24 cellular contexts compared by ENCODE assay signal in the genomic region with DNA sequence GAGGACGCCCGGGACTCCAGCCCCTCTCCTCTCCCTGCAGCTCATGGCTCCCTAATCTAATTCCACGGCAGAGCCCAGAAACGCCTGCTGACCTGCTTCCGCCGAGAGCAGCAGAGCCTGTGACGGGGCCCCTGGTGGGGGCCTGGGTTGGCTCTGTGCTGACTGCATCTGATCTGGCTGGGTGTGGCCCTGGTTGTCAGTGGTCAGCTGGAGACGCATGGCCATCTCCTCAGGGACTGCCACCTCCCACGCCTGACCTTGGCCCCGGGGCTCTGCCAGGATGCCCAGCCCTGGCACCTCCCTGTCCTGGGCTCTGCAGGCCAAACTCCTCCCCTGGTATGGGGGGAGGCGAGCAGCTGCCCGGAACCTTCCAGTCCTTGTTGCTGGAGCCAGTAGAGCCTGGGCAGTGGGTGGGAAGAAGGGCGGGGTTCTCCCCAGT. TPM values are rescaled to one million over a fixed set of nuclear protein-coding genes. Genes with fewer than 3 reads are reported as not detected.
DNase-seq lines count a peak whose midpoint lies in the region; ATAC-seq and TF ChIP-seq lines count a peak whose summit lies in the region.
"Had no signal": no experiment of that assay in that cellular context is flagged by ENCODE, and none has a peak within 500 bp of the region (broad histone marks: within the 10 kb centered on the region; RNA-seq: fewer than 3 reads in every experiment).

No MANE protein-coding gene starts in this region.

- H3F3A ChIP-seq in MM.1S (ENCODE audit: insufficient read depth, low read length) = no peaks in the 10 kb centered on the region

- no peaks in the 10 kb centered on the region for H3K36me3 Mint-ChIP-seq in osteocyte (ENCODE audit: unreplicated experiment)
- H3K36me3 Mint-ChIP-seq: CD8-positive, alpha-beta memory T cell; naive thymus-derived CD4-positive, alpha-beta T cell had no signal

- H3K36me3 ChIP-seq in BE2C = no peaks in the 10 kb centered on the region
- H3K36me3 ChIP-seq in heart right ventricle = no peaks in the 10 kb centered on the region
- H3K36me3 ChIP-seq in MM.1S (replicated peaks; ENCODE audit: insufficient read depth, low read length) = no peaks in the 10 kb centered on the region
- H3K36me3 ChIP-seq: colonic mucosa, gastrocnemius medialis, vagina had no signal

- H3K9ac ChIP-seq in MM.1S (ENCODE audit: low read length) = no peak overlapping the region

- H4K20me1 ChIP-seq in MM.1S (ENCODE audit: insufficient read depth, low read length) = no peaks in the 10 kb centered on the region

- H3K9me2 ChIP-seq in MM.1S (replicated peaks; ENCODE audit: insufficient read depth, low read length) = no peaks in the 10 kb centered on the region

- no peak overlapping the region for H3K27ac Mint-ChIP-seq in osteocyte (ENCODE audit: unreplicated experiment)
- H3K27ac Mint-ChIP-seq: activated CD4-positive, alpha-beta T cell treated with anti-CD3 and anti-CD28 coated beads, Interleukin-2, amount 10 ng/mL, durations not matched to agents 7 days and 5 days; CD8-positive, alpha-beta memory T cell; naive thymus-derived CD4-positive, alpha-beta T cell had no signal

- DNase-seq in BE2C (peak; percentile 80), NCI-H82 treated with DMSO at 0.1 percent for 48 hours (lab: John Stamatoyannopoulos, UW; ENCODE audit: unreplicated experiment) (peak; percentile 42), heart right ventricle (no peak), osteocyte (ENCODE audit: extremely low spot score, unreplicated experiment) (no peak), DMS79 treated with DMSO at 0.1 percent for 48 hours (lab: John Stamatoyannopoulos, UW) (no peak), HEK293T (ENCODE audit: extremely low spot score) (no peak), occipital lobe (lab: John Stamatoyannopoulos, UW) (no peak), MM.1S (no peak)
- DNase-seq: ACHN; activated CD4-positive, alpha-beta T cell treated with anti-CD3 and anti-CD28 coated beads, Interleukin-2, amount 10 ng/mL, durations not matched to agents 7 days and 5 days; activated naive CD4-positive, alpha-beta T cell; CD8-positive, alpha-beta memory T cell; colonic mucosa; EL; naive thymus-derived CD4-positive, alpha-beta T cell; NCI-H2029 treated with DMSO at 0.1 percent for 48 hours; NCI-H510A; stimulated activated CD4-positive, alpha-beta T cell treated with anti-CD3 and anti-CD28 coated beads, Interleukin-1b, Interleukin-23, amount 100 ng/mL, for 48 hours had no signal

- no peaks in the 10 kb centered on the region for H3K27me3 Mint-ChIP-seq in osteocyte (ENCODE audit: unreplicated experiment)
- H3K27me3 Mint-ChIP-seq: activated CD4-positive, alpha-beta T cell treated with anti-CD3 and anti-CD28 coated beads, Interleukin-2, amount 10 ng/mL, durations not matched to agents 7 days and 5 days; CD8-positive, alpha-beta memory T cell; naive thymus-derived CD4-positive, alpha-beta T cell had no signal

- H3K9me3 ChIP-seq in BE2C = no peaks in the 10 kb centered on the region
- H3K9me3 ChIP-seq in heart right ventricle = no peaks in the 10 kb centered on the region
- no peaks in the 10 kb centered on the region for H3K9me3 ChIP-seq in MM.1S (replicated peaks; ENCODE audit: insufficient read depth, low read length)
- H3K9me3 ChIP-seq: colonic mucosa, gastrocnemius medialis, vagina had no signal

- H3K9me3 Mint-ChIP-seq in osteocyte (ENCODE audit: unreplicated experiment) = no peaks in the 10 kb centered on the region
- H3K9me3 Mint-ChIP-seq: activated CD4-positive, alpha-beta T cell treated with anti-CD3 and anti-CD28 coated beads, Interleukin-2, amount 10 ng/mL, durations not matched to agents 7 days and 5 days; CD8-positive, alpha-beta memory T cell; naive thymus-derived CD4-positive, alpha-beta T cell had no signal

- POLR2A ChIA-PET in HEK293T (lab: Yijun Ruan, JAX) = interaction anchor here (0.7 to 1.5 kb wide), 2 partner anchors 28 to 51 kb away, joined by 3 to 4 read pairs; a partner anchor contains a TSS

- CTCF ChIA-PET in HEK293T (lab: Yijun Ruan, JAX) = no interaction called here

- whole genome bisulfite sequencing in heart right ventricle, 2 donors = 44 to 46% methylated on average over 13 of the region's 13 CpGs

- H3K4me3 ChIP-seq in BE2C (ENCODE audit: low read depth, low read length) = no peak overlapping the region
- no peak overlapping the region for H3K4me3 ChIP-seq in heart right ventricle
- H3K4me3 ChIP-seq in MM.1S (ENCODE audit: low read length) = no peak overlapping the region
- H3K4me3 ChIP-seq: colonic mucosa, gastrocnemius medialis, PC-9, vagina had no signal

- H3K4me1 ChIP-seq in BE2C (peaks cover 43% of the 10 kb centered on the region), heart right ventricle (peaks cover 0 to 10% (median 0%) of the 10 kb centered on the region in 9 donors), MM.1S (ENCODE audit: low read length) (peaks cover 5% of the 10 kb centered on the region)
- H3K4me1 ChIP-seq: gastrocnemius medialis had no signal

- H3K27me3 ChIP-seq in BE2C (no peaks in the 10 kb centered on the region), heart right ventricle (peaks cover 0 to 54% (median 32%) of the 10 kb centered on the region in 7 donors), MM.1S (replicated peaks; ENCODE audit: insufficient read depth, low read length) (peaks cover 90% of the 10 kb centered on the region)
- H3K27me3 ChIP-seq: colonic mucosa, vagina had no signal

- H3K79me2 ChIP-seq in MM.1S (ENCODE audit: low read length) = no peaks in the 10 kb centered on the region

- peaks cover 17% of the 10 kb centered on the region for H3K4me1 Mint-ChIP-seq in osteocyte (ENCODE audit: unreplicated experiment)
- H3K4me1 Mint-ChIP-seq: activated CD4-positive, alpha-beta T cell treated with anti-CD3 and anti-CD28 coated beads, Interleukin-2, amount 10 ng/mL, durations not matched to agents 7 days and 5 days; CD8-positive, alpha-beta memory T cell; naive thymus-derived CD4-positive, alpha-beta T cell had no signal

- intact Hi-C loops in heart right ventricle (cut with DNase I) = no loop called here

- peak; percentile 21 to 72 (median 38) for ATAC-seq in heart right ventricle
- ATAC-seq: naive thymus-derived CD4-positive, alpha-beta T cell had no signal

- H3K27ac ChIP-seq in heart right ventricle (no peak overlapping the region), MM.1S (ENCODE audit: low read length) (no peak overlapping the region)
- H3K27ac ChIP-seq: colonic mucosa, gastrocnemius medialis, PC-9, vagina had no signal

- H2AFZ ChIP-seq in MM.1S (ENCODE audit: low read length) = no peak overlapping the region
- H2AFZ ChIP-seq: PC-9 had no signal

- H3K4me3 Mint-ChIP-seq in osteocyte (ENCODE audit: unreplicated experiment) = peak overlapping the region; percentile 18
- H3K4me3 Mint-ChIP-seq: activated CD4-positive, alpha-beta T cell treated with anti-CD3 and anti-CD28 coated beads, Interleukin-2, amount 10 ng/mL, durations not matched to agents 7 days and 5 days; CD8-positive, alpha-beta memory T cell; naive thymus-derived CD4-positive, alpha-beta T cell had no signal

- TF ChIP-seq CTCF in BE2C (IDR thresholded peaks at IDR 0.05; ENCODE audit: low read depth, low read length) (no peak), heart right ventricle (IDR thresholded peaks at IDR 0.05) (no peak), osteocyte (IDR thresholded peaks at IDR 0.05) (no peak), MM.1S (IDR thresholded peaks at IDR 0.05; ENCODE audit: low read length) (no peak)

- no peak overlapping the region for H3K4me2 ChIP-seq in MM.1S (ENCODE audit: low read depth, low read length)
- H3K4me2 ChIP-seq: PC-9 had no signal

TF ChIP-seq in HEK293T, 16 proteins besides CTCF, POLR2A, EP300 and RAD21:
- TF ChIP-seq L3MBTL2 (conservative IDR thresholded peaks at IDR 0.05) (no peak), ELF4 (IDR thresholded peaks at IDR 0.05) (no peak), BHLHE40 (IDR thresholded peaks at IDR 0.05; ENCODE audit: borderline replicate concordance) (no peak), HDGF (IDR thresholded peaks at IDR 0.05; ENCODE audit: borderline replicate concordance) (no peak), CTBP1 (IDR thresholded peaks at IDR 0.05; ENCODE audit: borderline replicate concordance) (no peak), NFRKB (IDR thresholded peaks at IDR 0.05) (no peak), ZNF384 (IDR thresholded peaks at IDR 0.05) (no peak), FOXK2 (IDR thresholded peaks at IDR 0.05) (no peak), FOXA1 (IDR thresholded peaks at IDR 0.05) (no peak), SUZ12 (IDR thresholded peaks at IDR 0.05) (no peak), FOXM1 (IDR thresholded peaks at IDR 0.05; ENCODE audit: borderline replicate concordance) (no peak), LEF1 (IDR thresholded peaks at IDR 0.05; ENCODE audit: borderline replicate concordance) (no peak)

RNA-seq across cellular contexts. Expression of a gene that starts 1.1 kb away (rescaled TPM):
- polyA plus RNA-seq in BE2C (2012; ENCODE audit: insufficient read depth, insufficient read length, low read depth) = 6.1 TPM
- total RNA-seq in heart right ventricle = under 1 TPM in 8 of 10 donors, not detected in 2; 0.06 to 0.51 (median 0.09) TPM
- polyA plus RNA-seq in heart right ventricle = under 1 TPM; 0.12 to 0.22 TPM
- total RNA-seq in osteocyte = 11.7 and 12.6 TPM in 2 replicates
- total RNA-seq in occipital lobe = 4.2 TPM
- total RNA-seq: gastrocnemius medialis had no signal

RNA-seq across cellular contexts. Expression of a gene that starts 51.4 kb away (rescaled TPM):
- polyA plus RNA-seq in BE2C (2012; ENCODE audit: insufficient read depth, insufficient read length, low read depth) = 39.2 TPM
- total RNA-seq in heart right ventricle = 10 to 100 TPM; 29.8 to 56.4 (median 35.2) TPM
- polyA plus RNA-seq in heart right ventricle = 10 to 100 TPM; 26.1 to 35.6 TPM
- total RNA-seq in osteocyte = 34.1 and 34.4 TPM in 2 replicates
- total RNA-seq in occipital lobe = 26.0 TPM

RNA-seq across cellular contexts. Expression of a gene that starts 55.1 kb away (rescaled TPM):
- not detected for polyA plus RNA-seq in BE2C (2012; ENCODE audit: insufficient read depth, insufficient read length, low read depth)
- total RNA-seq in heart right ventricle (1 to 10 TPM in 6 of 10 donors, under 1 TPM in 3, not detected in 1; 0.51 to 3.1 (median 1.4) TPM), osteocyte (0.29 TPM in 1 of 2 replicates, not detected in the other), occipital lobe (25.4 TPM)
- polyA plus RNA-seq in heart right ventricle = 1 to 10 TPM; 1.0 to 1.1 TPM
- total RNA-seq: activated CD4-positive, alpha-beta T cell treated with anti-CD3 and anti-CD28 coated beads, Interleukin-2, amount 10 ng/mL, durations not matched to agents 7 days and 5 days; astrocyte; CD8-positive, alpha-beta memory T cell; endothelial cell of umbilical vein; lung microvascular endothelial cell; naive thymus-derived CD4-positive, alpha-beta T cell; PC-9; vagina had no signal
- polyA plus RNA-seq: CD8-positive, alpha-beta memory T cell; naive thymus-derived CD4-positive, alpha-beta T cell had no signal

Comparison
In these comparisons a context has a peak if more than half of its experiments do, and no peak if none do; other contexts are left out.
1. DNase-seq: peak in BE2C (single experiment) and NCI-H82 treated with DMSO at 0.1 percent for 48 hours (single experiment); none in heart right ventricle (0 of 2), osteocyte (single experiment), DMS79 treated with DMSO at 0.1 percent for 48 hours (single experiment), HEK293T (single experiment), occipital lobe (single experiment) and MM.1S (single experiment).